Comparison of ENCODE assay signal across 27 cellular contexts in the genomic region with DNA sequence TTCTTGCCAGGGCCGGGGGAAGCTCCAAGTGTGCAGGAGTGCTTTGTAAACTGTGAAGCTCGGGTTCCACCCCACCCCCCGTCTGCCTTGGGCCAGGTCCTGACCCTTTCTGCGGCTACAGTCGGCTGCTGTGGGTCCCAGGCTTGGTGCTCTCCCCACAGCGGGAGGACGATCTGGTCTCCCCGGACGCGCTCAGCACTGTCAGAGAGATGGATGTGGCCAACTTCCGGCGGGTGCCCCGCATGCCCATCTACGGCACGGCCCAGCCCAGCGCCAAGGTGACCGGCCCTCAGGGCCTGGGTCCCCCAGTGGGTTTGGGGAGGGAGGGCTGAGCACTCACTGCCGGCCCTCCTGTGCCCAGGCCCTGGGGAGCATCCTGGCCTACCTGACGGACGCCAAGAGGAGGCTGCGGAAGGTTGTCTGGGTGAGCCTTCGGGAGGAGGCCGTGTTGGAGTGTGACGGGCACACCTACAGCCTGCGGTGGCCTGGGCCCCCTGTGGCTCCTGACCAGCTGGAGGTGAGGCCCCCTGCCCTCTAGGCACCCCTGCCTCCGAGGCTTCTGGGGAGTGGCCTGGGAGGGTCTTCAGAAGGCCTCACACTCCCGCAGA.
"Had no signal": no experiment of that assay in that cellular context is flagged by ENCODE, and none has a peak within 500 bp of the region (broad histone marks: within the 10 kb centered on the region; RNA-seq: fewer than 3 reads in every experiment).

No MANE protein-coding gene starts in this region.

- H3K4me3 Mint-ChIP-seq: dendritic cell treated with granulocyte-macrophage colony-stimulating factor and Interleukin-4, amounts not matched to agents 40 ng/mL and 50 ng/mL, for 4 days; endodermal cell; mesothelial cell of epicardium; naive B cell; nephron progenitor cell had no signal

- H3K27ac Mint-ChIP-seq: dendritic cell treated with granulocyte-macrophage colony-stimulating factor and Interleukin-4, amounts not matched to agents 40 ng/mL and 50 ng/mL, for 4 days; mesothelial cell of epicardium; naive B cell; nephron progenitor cell had no signal

- H3K27me3 Mint-ChIP-seq: dendritic cell treated with granulocyte-macrophage colony-stimulating factor and Interleukin-4, amounts not matched to agents 40 ng/mL and 50 ng/mL, for 4 days had no signal

- H3K4me1 Mint-ChIP-seq: mesothelial cell of epicardium had no signal

- H3K9me3 Mint-ChIP-seq: endodermal cell, mesothelial cell of epicardium, naive B cell, nephron progenitor cell had no signal

- H3K4me3 ChIP-seq: colonic mucosa, esophagus muscularis mucosa, gastroesophageal sphincter, heart left ventricle, hepatocyte, left lung, mucosa of descending colon, ovary, psoas muscle, right lobe of liver, suprapubic skin had no signal

- H3K27me3 ChIP-seq: colonic mucosa, esophagus muscularis mucosa, gastroesophageal sphincter, heart left ventricle, hepatocyte, left lung, ovary, right lobe of liver, suprapubic skin had no signal

- H3K9me3 ChIP-seq: colonic mucosa, esophagus muscularis mucosa, gastroesophageal sphincter, heart left ventricle, left lung, mucosa of descending colon, ovary, psoas muscle, right lobe of liver, suprapubic skin had no signal

- H3K4me1 ChIP-seq: colonic mucosa, foreskin keratinocyte, heart left ventricle, left lung, psoas muscle, suprapubic skin had no signal

- ATAC-seq: foreskin keratinocyte, gastroesophageal sphincter, left lung, psoas muscle had no signal

- H3K27ac ChIP-seq: colonic mucosa, esophagus muscularis mucosa, foreskin keratinocyte, gastroesophageal sphincter, heart left ventricle, hepatocyte, left lung, ovary, psoas muscle, right lobe of liver, suprapubic skin had no signal

- DNase-seq: central memory CD4-positive, alpha-beta T cell; colonic mucosa; effector CD8-positive, alpha-beta T cell; endodermal cell; foreskin keratinocyte; kidney; left lung; mesenchymal stem cell; mucosa of descending colon; naive B cell; nephron progenitor cell; occipital lobe; ovary; psoas muscle; small intestine; stimulated activated CD4-positive, alpha-beta T cell treated with anti-CD3 and anti-CD28 coated beads, Interleukin-15, amount 100 ng/mL, for 24 hours; stimulated activated CD4-positive, alpha-beta T cell treated with anti-CD3 and anti-CD28 coated beads, Interleukin-2, amount 100 ng/mL, for 48 hours; stimulated activated naive CD4-positive, alpha-beta T cell treated with Interleukin-2 at 50 U/mL for 16 hours; trophoblast cell had no signal

- H3K36me3 Mint-ChIP-seq: mesothelial cell of epicardium, naive B cell had no signal

- H3K36me3 ChIP-seq: colonic mucosa, ovary, right lobe of liver, suprapubic skin had no signal
